In the genomic region with DNA sequence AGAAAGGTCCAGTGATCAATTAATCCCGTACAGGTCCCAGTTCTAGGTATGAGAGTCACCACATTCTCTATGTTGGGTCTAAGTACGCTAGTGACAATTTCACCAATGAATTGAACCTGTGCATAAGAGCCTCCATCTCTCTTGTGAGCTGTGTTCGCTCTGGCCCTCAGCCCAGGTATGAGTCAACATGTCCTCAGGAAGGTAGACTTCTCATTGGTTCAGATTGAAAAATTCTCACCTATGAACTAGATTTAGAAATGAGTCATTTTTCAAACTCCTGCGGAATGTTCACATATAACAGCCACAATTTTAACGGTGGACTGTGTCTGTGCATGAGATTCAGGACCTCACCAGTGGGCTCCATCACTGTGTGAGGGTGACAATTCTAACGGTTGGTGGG, we compare ENCODE assay signal across 17 cellular contexts. TPM values are rescaled to one million over a fixed set of nuclear protein-coding genes. Genes with fewer than 3 reads are reported as not detected.
DNase-seq lines count a peak whose midpoint lies in the region; ATAC-seq lines count a peak whose summit lies in the region.
"Had no signal": no experiment of that assay in that cellular context is flagged by ENCODE, and none has a peak within 500 bp of the region (broad histone marks: within the 10 kb centered on the region; RNA-seq: fewer than 3 reads in every experiment).

No MANE protein-coding gene starts in this region.

- ATAC-seq in GM21786 (IDR thresholded peaks at IDR 0.05; ENCODE audit: unreplicated experiment) = no peak
- ATAC-seq in GM18517 (IDR thresholded peaks at IDR 0.05; ENCODE audit: unreplicated experiment) = no peak
- ATAC-seq in GM21825 (IDR thresholded peaks at IDR 0.05; ENCODE audit: unreplicated experiment) = no peak
- no peak for ATAC-seq in HG03521 (IDR thresholded peaks at IDR 0.05; ENCODE audit: unreplicated experiment)
- ATAC-seq: effector memory CD8-positive, alpha-beta T cell; GM12878; right lobe of liver had no signal

- DNase-seq in A172 (ENCODE audit: low spot score) (peak; percentile 10), DMS53 treated with DMSO at 0.1 percent for 48 hours (lab: John Stamatoyannopoulos, UW; ENCODE audit: unreplicated experiment) (peak; percentile 43), RPMI7951 (ENCODE audit: low read depth) (peak; percentile 45), iris pigment epithelial cell (ENCODE audit: low read depth) (peak; percentile 65)
- DNase-seq: activated naive CD4-positive, alpha-beta T cell; effector memory CD8-positive, alpha-beta T cell; mesenchymal stem cell; NCI-H1694; NCI-H69; Peyer's patch; right lobe of liver; substantia nigra had no signal

RNA-seq across cellular contexts. Expression of gene ZNF43, which starts 12.7 kb away (rescaled TPM):
- 0.16 and 0.22 TPM in 2 replicates for total RNA-seq in A172 (2014; rRNA removed; shearing (Covaris generic))
- total RNA-seq in RPMI7951 (2014; rRNA removed; shearing (Covaris generic)) = 5.1 and 6.5 TPM in 2 replicates

Comparison
In these comparisons a context has a peak if more than half of its experiments do, and no peak if none do; other contexts are left out.
1. DNase-seq: peak in every context shown above with its lines; median percentile 65 in iris pigment epithelial cell; 45 in RPMI7951; 43 in DMS53 treated with DMSO at 0.1 percent for 48 hours; 10 in A172.